ENCODE assay signal across 13 cellular contexts in the genomic region with DNA sequence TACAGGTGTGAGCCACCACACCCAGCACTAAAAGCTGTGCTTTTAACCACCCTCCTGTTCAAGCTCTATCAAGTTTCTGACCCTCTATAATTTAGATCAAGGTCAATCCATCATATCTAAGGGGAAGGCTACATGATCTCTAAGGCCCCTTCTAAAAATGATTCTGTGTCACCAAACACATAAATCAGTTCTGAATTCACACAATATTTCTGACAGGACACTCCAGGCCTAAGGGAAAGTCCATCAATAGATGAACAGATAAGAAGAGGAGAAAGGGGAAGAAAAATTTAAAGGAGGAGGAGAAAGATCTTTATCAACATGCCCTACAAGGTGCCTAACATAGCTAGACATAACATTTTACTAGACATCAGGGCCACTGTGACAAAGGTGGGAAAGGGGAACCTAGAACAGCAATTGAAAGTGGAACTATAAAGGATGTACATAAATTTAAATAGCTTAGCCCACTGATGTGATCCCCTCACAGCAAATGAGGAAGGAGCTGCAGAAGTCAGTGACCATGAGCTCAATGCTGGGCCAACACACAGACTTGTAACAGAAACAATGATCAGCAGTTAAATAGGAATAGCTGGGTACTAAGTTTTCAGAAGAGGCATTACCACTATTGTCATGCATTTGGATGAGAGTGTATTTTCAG. TPM values are rescaled to one million over a fixed set of nuclear protein-coding genes. Genes with fewer than 3 reads are reported as not detected.
DNase-seq lines count a peak whose midpoint lies in the region; ATAC-seq lines count a peak whose summit lies in the region.
"Had no signal": no experiment of that assay in that cellular context is flagged by ENCODE, and none has a peak within 500 bp of the region (broad histone marks: within the 10 kb centered on the region; RNA-seq: fewer than 3 reads in every experiment).

No MANE protein-coding gene starts in this region.

- DNase-seq in Ammon's horn (ENCODE audit: low spot score) (peak; percentile 36), OCI-M1 (lab: John Stamatoyannopoulos, UW) (peak; percentile 78), sciatic nerve (ENCODE audit: low spot score) (no peak), ureter (ENCODE audit: low spot score) (no peak), NCI-H82 (lab: John Stamatoyannopoulos, UW) (no peak)
- DNase-seq: activated T-cell treated with anti-CD3 and anti-CD28 coated beads, Interleukin-2, amount 50 U/mL, for 24 hours; foreskin fibroblast; HFFc6; lower lobe of right lung; NCI-H748 treated with DMSO at 0.1 percent for 48 hours had no signal

- intact Hi-C loops in sciatic nerve (cut with DNase I): no loop called here

- ATAC-seq in GM19351 (IDR thresholded peaks at IDR 0.05; ENCODE audit: unreplicated experiment) (peak; percentile 27), HG03097 (IDR thresholded peaks at IDR 0.05; ENCODE audit: low FRiP score, unreplicated experiment) (peak; percentile 29), sciatic nerve (no peak), GM21723 (IDR thresholded peaks at IDR 0.05; ENCODE audit: unreplicated experiment) (no peak)
- ATAC-seq: lower lobe of right lung had no signal

RNA-seq across cellular contexts. Expression of a gene that starts 4.7 kb away (rescaled TPM):
- total RNA-seq in sciatic nerve: 82.7 TPM
- 92.6 TPM for total RNA-seq in ureter

RNA-seq across cellular contexts. Expression of a gene that starts 6.0 kb away (rescaled TPM):
- total RNA-seq in sciatic nerve (0.80 TPM), ureter (2.6 TPM)

Comparison
In these comparisons a context has a peak if more than half of its experiments do, and no peak if none do; other contexts are left out.
1. DNase-seq: peak in Ammon's horn (single experiment) and OCI-M1 (single experiment); none in sciatic nerve (single experiment), ureter (single experiment) and NCI-H82 (single experiment).
2. ATAC-seq: peak in GM19351 (single experiment) and HG03097 (single experiment); none in sciatic nerve (single experiment) and GM21723 (single experiment).